ENCODE assay signal across 8 cellular contexts in the genomic region with DNA sequence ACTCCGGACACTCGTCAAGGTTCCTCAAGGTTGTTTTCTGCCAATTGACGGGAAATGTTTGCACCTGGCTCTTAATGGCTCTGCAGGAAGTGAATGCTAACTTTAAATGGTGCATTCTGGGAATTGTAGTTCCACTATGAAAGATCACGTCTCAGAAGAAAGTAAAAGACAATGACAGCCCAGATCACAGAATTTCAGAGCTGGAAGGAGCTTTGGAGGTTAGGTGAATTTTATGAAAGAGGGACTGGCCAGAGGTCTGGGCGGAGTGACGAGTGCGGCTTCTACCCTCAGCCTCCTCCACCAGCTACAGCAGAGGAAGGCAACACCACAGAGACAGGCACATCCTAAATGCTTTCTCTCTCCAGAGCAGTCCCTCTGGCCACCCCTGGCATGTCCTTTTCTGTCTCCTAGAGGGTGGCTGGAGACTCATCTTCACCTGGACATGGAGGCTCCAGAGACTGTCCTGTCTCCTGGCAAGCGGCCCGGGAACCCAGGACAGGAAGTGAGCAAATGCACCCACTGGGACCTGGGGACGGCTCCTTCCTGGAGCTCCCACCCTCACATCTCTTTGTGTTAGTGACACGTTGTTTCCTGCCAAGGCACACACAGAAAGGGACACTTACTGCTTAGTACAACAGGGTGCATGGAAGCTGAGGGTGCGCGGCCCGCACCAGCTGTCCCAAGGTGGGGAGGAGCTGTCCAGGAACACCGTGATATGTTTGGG. TPM values are rescaled to one million over a fixed set of nuclear protein-coding genes. Genes with fewer than 3 reads are reported as not detected.
DNase-seq lines count a peak whose midpoint lies in the region; ATAC-seq lines count a peak whose summit lies in the region.

No MANE protein-coding gene starts in this region.

- peak overlapping the region; percentile 52 for H3K4me3 ChIP-seq in Karpas-422 (ENCODE audit: low read length)
- peak overlapping the region; percentile 8 for H3K4me3 ChIP-seq in urinary bladder (ENCODE audit: low read depth, low read length)

- H3K4me2 ChIP-seq in Karpas-422 (ENCODE audit: low read depth, low read length, poor library complexity, severe bottlenecking): peak overlapping the region; percentile 54

- DNase-seq in NCI-H146 (lab: John Stamatoyannopoulos, UW) (peak; percentile 15), NCI-H146 treated with DMSO at 0.1 percent for 48 hours (lab: John Stamatoyannopoulos, UW; ENCODE audit: unreplicated experiment) (no peak), Karpas-422 (peak; percentile 67), kidney tubule cell (ENCODE audit: low spot score) (peak; percentile 44), NCI-H524 treated with DMSO at 0.1 percent for 48 hours (lab: John Stamatoyannopoulos, UW) (no peak)
- DNase-seq in activated effector memory CD4-positive, alpha-beta T cell treated with anti-CD3 and anti-CD28 coated beads, Interleukin-2, amount 50 U/mL, for 16 hours: peak; percentile 76

- H3K9ac ChIP-seq in Karpas-422 (ENCODE audit: low read length): peak overlapping the region; percentile 47

- 69% methylated on average over 15 of the region's 15 CpGs for WGBS in urinary bladder

- H3K36me3 ChIP-seq in Karpas-422 (ENCODE audit: insufficient read depth, low read length) (no peaks in the 10 kb centered on the region; the same call in 1 of the 2 replicates), urinary bladder (ENCODE audit: insufficient read depth) (no peaks in the 10 kb centered on the region)

- H3K27me3 ChIP-seq in Karpas-422 (ENCODE audit: low read length): no peaks in the 10 kb centered on the region

- H3K79me2 ChIP-seq in Karpas-422 (ENCODE audit: low read length): peaks cover 86% of the 10 kb centered on the region

- no peak overlapping the region; the same call in 1 of the 2 replicates for H2AFZ ChIP-seq in Karpas-422 (ENCODE audit: low read length)

- no peaks in the 10 kb centered on the region for H4K20me1 ChIP-seq in Karpas-422 (ENCODE audit: insufficient read depth, low read depth, low read length)

- no peaks in the 10 kb centered on the region for H3K9me2 ChIP-seq in Karpas-422 (replicated peaks; ENCODE audit: insufficient read depth, low read length)

- H3K27ac ChIP-seq in Karpas-422 (ENCODE audit: low read length): peak overlapping the region; percentile 39
- H3K27ac ChIP-seq in urinary bladder (ENCODE audit: low read depth): no peak overlapping the region

- H3K4me1 ChIP-seq in Karpas-422 (ENCODE audit: low read length) (peaks cover 24% of the 10 kb centered on the region), urinary bladder (ENCODE audit: insufficient read depth) (no peaks in the 10 kb centered on the region)

- H3K9me3 ChIP-seq in Karpas-422 (ENCODE audit: low read length): no peaks in the 10 kb centered on the region

- no peak for ATAC-seq in HG03139 (IDR thresholded peaks at IDR 0.05; ENCODE audit: unreplicated experiment)

RNA-seq across cellular contexts. Expression of gene THAP4, which starts 19.4 kb away (rescaled TPM):
- total RNA-seq in Karpas-422 (2014; rRNA removed; shearing (Covaris generic); ENCODE audit: low replicate concordance): 45.4 and 107 TPM in 2 replicates
- 18.9 TPM for total RNA-seq in urinary bladder
- 49.3 TPM for polyA plus RNA-seq in urinary bladder

RNA-seq across cellular contexts. Expression of gene ATG4B, which starts 19.9 kb away (rescaled TPM):
- 63.9 and 66.6 TPM in 2 replicates for total RNA-seq in Karpas-422 (2014; rRNA removed; shearing (Covaris generic); ENCODE audit: low replicate concordance)
- 31.5 TPM for total RNA-seq in urinary bladder
- polyA plus RNA-seq in urinary bladder: 52.2 TPM

RNA-seq across cellular contexts. Expression of gene BOK, which starts 59.0 kb away (rescaled TPM):
- not detected in 2 replicates for total RNA-seq in Karpas-422 (2014; rRNA removed; shearing (Covaris generic); ENCODE audit: low replicate concordance)
- total RNA-seq in urinary bladder: 16.7 TPM
- polyA plus RNA-seq in urinary bladder: 95.8 TPM

Comparison
In these comparisons a context has a peak if more than half of its experiments do, and no peak if none do; other contexts are left out.
1. DNase-seq: peak in NCI-H146 (single experiment), Karpas-422 (single experiment), activated effector memory CD4-positive, alpha-beta T cell treated with anti-CD3 and anti-CD28 coated beads, Interleukin-2, amount 50 U/mL, for 16 hours (single experiment) and kidney tubule cell (single experiment); none in NCI-H146 treated with DMSO at 0.1 percent for 48 hours (single experiment) and NCI-H524 treated with DMSO at 0.1 percent for 48 hours (single experiment).
2. RNA of gene BOK, which starts 59.0 kb away (total RNA-seq): 16.7 TPM in urinary bladder (single experiment); not detected in Karpas-422; every median in the first group is over 10 times any median in the second.